ENCODE assay signal across 24 cellular contexts in genomic region chr5:1150866-1151265, GRCh38. TPM values are rescaled to one million over a fixed set of nuclear protein-coding genes. Genes with fewer than 3 reads are reported as not detected.
"Had no signal": no experiment of that assay in that cellular context is flagged by ENCODE, and none has a peak within 500 bp of the region (broad histone marks: within the 10 kb centered on the region; RNA-seq: fewer than 3 reads in every experiment).

No MANE protein-coding gene starts in this region.

- H3K27ac Mint-ChIP-seq: activated CD4-positive, alpha-beta memory T cell treated with anti-CD3 and anti-CD28 coated beads, Interleukin-2, amount 10 ng/mL, durations not matched to agents 7 days and 5 days; activated CD4-positive, alpha-beta T cell treated with anti-CD3 and anti-CD28 coated beads for 36 hours; activated naive CD4-positive, alpha-beta T cell treated with anti-CD3 and anti-CD28 coated beads, Interleukin-2, amount 10 ng/mL, durations not matched to agents 7 days and 5 days; activated naive CD8-positive, alpha-beta T cell treated with anti-CD3 and anti-CD28 coated beads for 36 hours; activated T-helper 17 cell treated with anti-CD3 and anti-CD28 coated beads, Interleukin-2, amount 50 U/mL, for 72 hours had no signal

- H3K9ac ChIP-seq: SK-N-SH had no signal

- H3K9me2 ChIP-seq: SK-N-SH had no signal

- H3K27ac ChIP-seq: brain microvascular endothelial cell, cardiac muscle cell, WERI-Rb-1 had no signal

- H3K4me2 ChIP-seq: SK-N-SH had no signal

- H3K36me3 Mint-ChIP-seq: activated naive CD4-positive, alpha-beta T cell treated with anti-CD3 and anti-CD28 coated beads, Interleukin-2, amount 10 ng/mL, durations not matched to agents 7 days and 5 days; activated naive CD8-positive, alpha-beta T cell treated with anti-CD3 and anti-CD28 coated beads for 36 hours had no signal

- H3K9me3 Mint-ChIP-seq: activated CD4-positive, alpha-beta memory T cell treated with anti-CD3 and anti-CD28 coated beads, Interleukin-2, amount 10 ng/mL, durations not matched to agents 7 days and 5 days; activated naive CD4-positive, alpha-beta T cell treated with anti-CD3 and anti-CD28 coated beads, Interleukin-2, amount 10 ng/mL, durations not matched to agents 7 days and 5 days; activated naive CD8-positive, alpha-beta T cell treated with anti-CD3 and anti-CD28 coated beads for 36 hours; activated T-helper 17 cell treated with anti-CD3 and anti-CD28 coated beads, Interleukin-2, amount 50 U/mL, for 72 hours had no signal

- H3K4me3 ChIP-seq: cardiac muscle cell had no signal

- H3K4me3 Mint-ChIP-seq: activated CD4-positive, alpha-beta memory T cell treated with anti-CD3 and anti-CD28 coated beads, Interleukin-2, amount 10 ng/mL, durations not matched to agents 7 days and 5 days; activated CD4-positive, alpha-beta T cell treated with anti-CD3 and anti-CD28 coated beads for 36 hours; activated naive CD4-positive, alpha-beta T cell treated with anti-CD3 and anti-CD28 coated beads, Interleukin-2, amount 10 ng/mL, durations not matched to agents 7 days and 5 days; activated naive CD8-positive, alpha-beta T cell treated with anti-CD3 and anti-CD28 coated beads for 36 hours; activated T-helper 17 cell treated with anti-CD3 and anti-CD28 coated beads, Interleukin-2, amount 50 U/mL, for 72 hours had no signal

- ATAC-seq: activated CD4-positive, alpha-beta T cell treated with anti-CD3 and anti-CD28 coated beads for 36 hours; activated T-helper 17 cell treated with anti-CD3 and anti-CD28 coated beads, Interleukin-2, amount 50 U/mL, for 72 hours; PC-3 had no signal

- DNase-seq: activated CD4-positive, alpha-beta memory T cell treated with anti-CD3 and anti-CD28 coated beads, Interleukin-2, amount 10 ng/mL, durations not matched to agents 7 days and 5 days; activated CD4-positive, alpha-beta T cell treated with anti-CD3 and anti-CD28 coated beads for 36 hours; activated CD4-positive, alpha-beta T cell treated with anti-CD3 and anti-CD28 coated beads, Interleukin-2, amount 50 U/mL, for 1 hour; activated gamma-delta T cell; activated naive CD4-positive, alpha-beta T cell treated with anti-CD3 and anti-CD28 coated beads, Interleukin-2, amount 10 ng/mL, durations not matched to agents 7 days and 5 days; activated naive CD8-positive, alpha-beta T cell treated with anti-CD3 and anti-CD28 coated beads for 36 hours; activated T-cell treated with anti-CD3 and anti-CD28 coated beads for 4 hours; activated T-cell treated with anti-CD3 and anti-CD28 coated beads, Interleukin-2, amount 50 U/mL, for 48 hours; brain microvascular endothelial cell; KG1; NCI-H1105; NCI-H1436; NCI-H187; NCI-H524; PC-3; SIG-M5; SK-N-SH; T-helper 1 cell; WERI-Rb-1 had no signal

- H3K9me3 ChIP-seq: SK-N-SH had no signal

- H3K36me3 ChIP-seq: brain microvascular endothelial cell, cardiac muscle cell, WERI-Rb-1 had no signal

RNA-seq across cellular contexts. Expression of gene SLC6A19, which starts 50.5 kb away (rescaled TPM):
- total RNA-seq: activated CD4-positive, alpha-beta memory T cell treated with anti-CD3 and anti-CD28 coated beads, Interleukin-2, amount 10 ng/mL, durations not matched to agents 7 days and 5 days; activated CD4-positive, alpha-beta T cell treated with anti-CD3 and anti-CD28 coated beads for 36 hours; activated CD8-positive, alpha-beta memory T cell treated with anti-CD3 and anti-CD28 coated beads for 36 hours; activated naive CD8-positive, alpha-beta T cell treated with anti-CD3 and anti-CD28 coated beads for 36 hours; activated T-helper 17 cell treated with anti-CD3 and anti-CD28 coated beads, Interleukin-2, amount 50 U/mL, for 72 hours; MCF 10A; PC-3; T-helper 2 cell treated with Interferon-gamma antibody and Interleukin-4, amounts not matched to agents 100 ng/mL and 5 ng/mL, for 36 hours had no signal
- polyA plus RNA-seq: SK-N-SH had no signal
